In the genomic region with DNA sequence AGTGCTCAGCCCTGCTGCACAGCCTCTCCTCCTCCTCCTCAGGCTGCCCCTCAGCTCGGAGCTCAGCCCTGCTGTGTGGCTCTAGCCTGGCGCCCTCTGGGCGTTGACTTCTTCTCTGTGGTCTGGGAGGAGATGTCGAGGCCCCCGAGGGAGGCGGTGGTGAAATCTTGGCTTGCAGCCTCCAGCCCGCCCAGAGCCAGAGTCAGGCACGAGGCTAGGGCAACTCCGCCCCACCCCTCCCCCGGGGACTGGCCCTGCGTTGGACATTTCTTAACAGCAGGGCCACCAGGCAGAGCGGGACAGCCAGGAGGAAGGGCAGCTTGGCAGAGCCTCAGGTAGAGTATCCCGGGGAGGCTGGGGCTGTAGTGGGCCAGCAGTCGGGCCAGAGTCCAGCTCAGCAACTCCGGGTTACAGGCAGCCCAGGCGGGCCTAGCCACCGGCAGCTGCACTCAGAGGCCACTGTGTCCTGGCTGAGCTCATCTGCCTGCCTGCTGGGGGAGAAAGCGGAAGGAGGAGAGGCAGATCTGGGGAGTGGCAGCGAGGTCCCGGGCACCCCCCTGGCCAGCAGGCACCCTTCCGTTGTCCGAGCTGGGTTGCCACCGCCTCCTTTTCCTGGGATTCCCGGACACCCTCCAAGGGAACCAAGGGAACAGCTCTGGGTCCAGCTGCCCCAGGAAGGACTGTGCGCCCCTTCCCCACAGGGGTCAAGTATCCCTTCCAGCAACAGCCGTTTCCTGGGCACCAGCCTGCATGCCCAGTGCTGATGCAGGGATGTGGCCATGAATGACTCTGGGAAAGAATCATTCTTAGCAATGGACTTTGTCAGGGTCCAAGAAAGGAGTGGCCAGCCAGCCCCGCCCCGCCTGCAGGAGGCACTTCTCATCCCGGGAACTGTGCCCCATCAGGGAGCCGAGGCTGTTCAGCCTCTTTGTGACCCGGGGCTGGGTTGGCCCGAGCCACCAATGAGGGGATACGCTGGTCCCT, we compare ENCODE assay signal across 1 cellular context.
A peak's percentile ranks its signal among the peaks of the same experiment; 100 is the strongest.
TF ChIP-seq lines count a peak whose summit lies in the region.

A gene with protein sequence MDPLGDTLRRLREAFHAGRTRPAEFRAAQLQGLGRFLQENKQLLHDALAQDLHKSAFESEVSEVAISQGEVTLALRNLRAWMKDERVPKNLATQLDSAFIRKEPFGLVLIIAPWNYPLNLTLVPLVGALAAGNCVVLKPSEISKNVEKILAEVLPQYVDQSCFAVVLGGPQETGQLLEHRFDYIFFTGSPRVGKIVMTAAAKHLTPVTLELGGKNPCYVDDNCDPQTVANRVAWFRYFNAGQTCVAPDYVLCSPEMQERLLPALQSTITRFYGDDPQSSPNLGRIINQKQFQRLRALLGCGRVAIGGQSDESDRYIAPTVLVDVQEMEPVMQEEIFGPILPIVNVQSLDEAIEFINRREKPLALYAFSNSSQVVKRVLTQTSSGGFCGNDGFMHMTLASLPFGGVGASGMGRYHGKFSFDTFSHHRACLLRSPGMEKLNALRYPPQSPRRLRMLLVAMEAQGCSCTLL (plus strand): TSS at position 270 of the 984 bp plus-strand sequence. CDS start 4,971 bp downstream, outside the sequence.

TF ChIP-seq in A549, 52 proteins besides CTCF, POLR2A, EP300 and RAD21 (continued from another document):
- TF ChIP-seq, protein P1, sequence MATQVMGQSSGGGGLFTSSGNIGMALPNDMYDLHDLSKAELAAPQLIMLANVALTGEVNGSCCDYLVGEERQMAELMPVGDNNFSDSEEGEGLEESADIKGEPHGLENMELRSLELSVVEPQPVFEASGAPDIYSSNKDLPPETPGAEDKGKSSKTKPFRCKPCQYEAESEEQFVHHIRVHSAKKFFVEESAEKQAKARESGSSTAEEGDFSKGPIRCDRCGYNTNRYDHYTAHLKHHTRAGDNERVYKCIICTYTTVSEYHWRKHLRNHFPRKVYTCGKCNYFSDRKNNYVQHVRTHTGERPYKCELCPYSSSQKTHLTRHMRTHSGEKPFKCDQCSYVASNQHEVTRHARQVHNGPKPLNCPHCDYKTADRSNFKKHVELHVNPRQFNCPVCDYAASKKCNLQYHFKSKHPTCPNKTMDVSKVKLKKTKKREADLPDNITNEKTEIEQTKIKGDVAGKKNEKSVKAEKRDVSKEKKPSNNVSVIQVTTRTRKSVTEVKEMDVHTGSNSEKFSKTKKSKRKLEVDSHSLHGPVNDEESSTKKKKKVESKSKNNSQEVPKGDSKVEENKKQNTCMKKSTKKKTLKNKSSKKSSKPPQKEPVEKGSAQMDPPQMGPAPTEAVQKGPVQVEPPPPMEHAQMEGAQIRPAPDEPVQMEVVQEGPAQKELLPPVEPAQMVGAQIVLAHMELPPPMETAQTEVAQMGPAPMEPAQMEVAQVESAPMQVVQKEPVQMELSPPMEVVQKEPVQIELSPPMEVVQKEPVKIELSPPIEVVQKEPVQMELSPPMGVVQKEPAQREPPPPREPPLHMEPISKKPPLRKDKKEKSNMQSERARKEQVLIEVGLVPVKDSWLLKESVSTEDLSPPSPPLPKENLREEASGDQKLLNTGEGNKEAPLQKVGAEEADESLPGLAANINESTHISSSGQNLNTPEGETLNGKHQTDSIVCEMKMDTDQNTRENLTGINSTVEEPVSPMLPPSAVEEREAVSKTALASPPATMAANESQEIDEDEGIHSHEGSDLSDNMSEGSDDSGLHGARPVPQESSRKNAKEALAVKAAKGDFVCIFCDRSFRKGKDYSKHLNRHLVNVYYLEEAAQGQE (IDR thresholded peaks at IDR 0.05): no peak; the same call in 1 of the 2 replicates
- TF ChIP-seq GATA3 (IDR thresholded peaks at IDR 0.05; ENCODE audit: borderline replicate concordance) (peak; percentile 60), HDAC2 (IDR thresholded peaks at IDR 0.05) (no peak), RNF2 (IDR thresholded peaks at IDR 0.05; ENCODE audit: borderline replicate concordance, low read depth) (no peak), EHF (CRISPR knock-in tag; IDR thresholded peaks at IDR 0.05) (peak; percentile 77), HEYL (CRISPR knock-in tag; IDR thresholded peaks at IDR 0.05) (peak; percentile 56; the same call in 1 of the 2 replicates), NFE2L2 (conservative IDR thresholded peaks at IDR 0.05; ENCODE audit: low read length) (no peak), NR3C1 (IDR thresholded peaks at IDR 0.05) (no peak), HOXB13 (CRISPR knock-in tag; IDR thresholded peaks at IDR 0.05; ENCODE audit: low read depth) (peak; percentile 77), PHF8 (IDR thresholded peaks at IDR 0.05; ENCODE audit: borderline replicate concordance, low read depth) (peak; percentile 56; the same call in 1 of the 2 replicates), BHLHE40 (IDR thresholded peaks at IDR 0.05; ENCODE audit: low read depth, low read length) (0 out of 2 replicates have a peak, but pooled peaks have one; percentile 38), ESRRA (IDR thresholded peaks at IDR 0.05; ENCODE audit: borderline replicate concordance, low read length) (no peak), FOSB (CRISPR knock-in tag; IDR thresholded peaks at IDR 0.05) (0 out of 2 replicates have a peak, but pooled peaks have one; percentile 70), CEBPB (IDR thresholded peaks at IDR 0.05) (peak; percentile 71 to 91), KDM1A (IDR thresholded peaks at IDR 0.05; ENCODE audit: low read depth) (no peak), EHMT2 (IDR thresholded peaks at IDR 0.05; ENCODE audit: low read depth) (no peak), ZC3H11A (IDR thresholded peaks at IDR 0.05) (no peak), NPAS2 (CRISPR knock-in tag; IDR thresholded peaks at IDR 0.05; ENCODE audit: borderline replicate concordance) (peak; percentile 73), CBX8 (IDR thresholded peaks at IDR 0.05) (no peak), MAFK (IDR thresholded peaks at IDR 0.05; ENCODE audit: partially characterized antibody) (no peak), MYC (IDR thresholded peaks at IDR 0.05; ENCODE audit: borderline replicate concordance, low read length) (peak; percentile 82), RARB (CRISPR knock-in tag; IDR thresholded peaks at IDR 0.05) (peak; percentile 56), MAZ (IDR thresholded peaks at IDR 0.05; ENCODE audit: borderline replicate concordance, low read depth, low read length) (peak; percentile 46; the same call in 1 of the 2 replicates), TFCP2L1 (CRISPR knock-in tag; IDR thresholded peaks at IDR 0.05) (peak; percentile 57; the same call in 1 of the 2 replicates), KDM5A (IDR thresholded peaks at IDR 0.05) (no peak)
- TF ChIP-seq, protein P2, sequence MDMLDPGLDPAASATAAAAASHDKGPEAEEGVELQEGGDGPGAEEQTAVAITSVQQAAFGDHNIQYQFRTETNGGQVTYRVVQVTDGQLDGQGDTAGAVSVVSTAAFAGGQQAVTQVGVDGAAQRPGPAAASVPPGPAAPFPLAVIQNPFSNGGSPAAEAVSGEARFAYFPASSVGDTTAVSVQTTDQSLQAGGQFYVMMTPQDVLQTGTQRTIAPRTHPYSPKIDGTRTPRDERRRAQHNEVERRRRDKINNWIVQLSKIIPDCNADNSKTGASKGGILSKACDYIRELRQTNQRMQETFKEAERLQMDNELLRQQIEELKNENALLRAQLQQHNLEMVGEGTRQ (IDR thresholded peaks at IDR 0.05): peak; percentile 11; the same call in 1 of the 2 replicates
- TF ChIP-seq, protein P3, sequence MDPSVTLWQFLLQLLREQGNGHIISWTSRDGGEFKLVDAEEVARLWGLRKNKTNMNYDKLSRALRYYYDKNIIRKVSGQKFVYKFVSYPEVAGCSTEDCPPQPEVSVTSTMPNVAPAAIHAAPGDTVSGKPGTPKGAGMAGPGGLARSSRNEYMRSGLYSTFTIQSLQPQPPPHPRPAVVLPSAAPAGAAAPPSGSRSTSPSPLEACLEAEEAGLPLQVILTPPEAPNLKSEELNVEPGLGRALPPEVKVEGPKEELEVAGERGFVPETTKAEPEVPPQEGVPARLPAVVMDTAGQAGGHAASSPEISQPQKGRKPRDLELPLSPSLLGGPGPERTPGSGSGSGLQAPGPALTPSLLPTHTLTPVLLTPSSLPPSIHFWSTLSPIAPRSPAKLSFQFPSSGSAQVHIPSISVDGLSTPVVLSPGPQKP (IDR thresholded peaks at IDR 0.05; ENCODE audit: low read depth, low read length): no peak
- TF ChIP-seq, protein P4, sequence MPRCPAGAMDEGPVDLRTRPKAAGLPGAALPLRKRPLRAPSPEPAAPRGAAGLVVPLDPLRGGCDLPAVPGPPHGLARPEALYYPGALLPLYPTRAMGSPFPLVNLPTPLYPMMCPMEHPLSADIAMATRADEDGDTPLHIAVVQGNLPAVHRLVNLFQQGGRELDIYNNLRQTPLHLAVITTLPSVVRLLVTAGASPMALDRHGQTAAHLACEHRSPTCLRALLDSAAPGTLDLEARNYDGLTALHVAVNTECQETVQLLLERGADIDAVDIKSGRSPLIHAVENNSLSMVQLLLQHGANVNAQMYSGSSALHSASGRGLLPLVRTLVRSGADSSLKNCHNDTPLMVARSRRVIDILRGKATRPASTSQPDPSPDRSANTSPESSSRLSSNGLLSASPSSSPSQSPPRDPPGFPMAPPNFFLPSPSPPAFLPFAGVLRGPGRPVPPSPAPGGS (IDR thresholded peaks at IDR 0.05): peak; percentile 86; the same call in 2 of the 3 replicates
